Comparison of ENCODE assay signal across 8 cellular contexts in genomic region chr2:11344956-11345671, GRCh38. TPM values are rescaled to one million over a fixed set of nuclear protein-coding genes. Genes with fewer than 3 reads are reported as not detected.
DNase-seq lines count a peak whose midpoint lies in the region; ATAC-seq and TF ChIP-seq lines count a peak whose summit lies in the region.

No MANE protein-coding gene starts in this region.

- DNase-seq in AG09309 (ENCODE audit: low read depth) (peak; percentile 91), T-helper 1 cell (peak in 3 of 5 donors; percentile 6 to 28 (median 13)), dorsolateral prefrontal cortex (peak in 5 of 10 donors; percentile 25 to 55 (median 37)), lower lobe of right lung (peak; percentile 70), stromal cell of bone marrow (ENCODE audit: low read depth) (peak; percentile 79)

- TF ChIP-seq CTCF in AG09309 (IDR thresholded peaks at IDR 0.05; ENCODE audit: control insufficient read depth, insufficient read depth, low read depth, low read length, missing control alignments) (no peak), dorsolateral prefrontal cortex (IDR thresholded peaks at IDR 0.05 in 54 of 56, conservative IDR thresholded peaks at IDR 0.05 in 2 of 56; ENCODE audit: low read depth in 1 of 56, partially characterized antibody in 56 of 56) (peak in 5 of 56 donors; percentile 10 to 33 (median 31)), lower lobe of right lung (IDR thresholded peaks at IDR 0.05) (no peak)

- no peaks in the 10 kb centered on the region for H3K36me3 ChIP-seq in lower lobe of right lung

- H3K4me3 ChIP-seq in AG09309 (ENCODE audit: control insufficient read depth, low read depth, low read length) (peak overlapping the region; percentile 92), dorsolateral prefrontal cortex (peak overlapping the region; percentile 68 to 100 (median 92)), lower lobe of right lung (peak overlapping the region; percentile 87)

- ATAC-seq in GM18505 (IDR thresholded peaks at IDR 0.05; ENCODE audit: unreplicated experiment) (peak; percentile 37), HG03520 (IDR thresholded peaks at IDR 0.05; ENCODE audit: unreplicated experiment) (peak; percentile 30), lower lobe of right lung (peak; percentile 88), GM19467 (IDR thresholded peaks at IDR 0.05; ENCODE audit: unreplicated experiment) (no peak)

- peaks cover 41% of the 10 kb centered on the region for H3K4me1 ChIP-seq in lower lobe of right lung

- H3K9me3 ChIP-seq in lower lobe of right lung, result no peaks in the 10 kb centered on the region

- H3K27ac ChIP-seq in dorsolateral prefrontal cortex, result peak overlapping the region; percentile 86 to 99 (median 97)
- H3K27ac ChIP-seq in lower lobe of right lung, result peak overlapping the region; percentile 99

- H3K27me3 ChIP-seq in dorsolateral prefrontal cortex (no peaks in the 10 kb centered on the region), lower lobe of right lung (ENCODE audit: low read depth) (no peaks in the 10 kb centered on the region)

- TF ChIP-seq POLR2A in GM18505 (IDR thresholded peaks at IDR 0.05; ENCODE audit: borderline replicate concordance, extremely low read depth, insufficient read depth, insufficient read length), result no peak

- intact Hi-C loops in dorsolateral prefrontal cortex (cut with DNase I), result loop anchor here (2.0 to 10.0 kb wide), 5 partner anchors 67 to 530 kb away; partner anchors contain the start of genes PDIA6 (in 1 of the 2) and SLC66A3 (in 1 of the 2)
- intact Hi-C loops in lower lobe of right lung (cut with DNase I), result no loop called here

RNA-seq across cellular contexts. Expression of gene ROCK2, which starts 0.7 kb away (rescaled TPM):
- total RNA-seq in dorsolateral prefrontal cortex (100 to 1,000 TPM in 11 of 120 experiments, 10 to 100 TPM in 109; 42.2 to 120 (median 82.5) TPM), lower lobe of right lung (54.3 TPM)
